ENCODE assay signal across 8 cellular contexts in the genomic region with DNA sequence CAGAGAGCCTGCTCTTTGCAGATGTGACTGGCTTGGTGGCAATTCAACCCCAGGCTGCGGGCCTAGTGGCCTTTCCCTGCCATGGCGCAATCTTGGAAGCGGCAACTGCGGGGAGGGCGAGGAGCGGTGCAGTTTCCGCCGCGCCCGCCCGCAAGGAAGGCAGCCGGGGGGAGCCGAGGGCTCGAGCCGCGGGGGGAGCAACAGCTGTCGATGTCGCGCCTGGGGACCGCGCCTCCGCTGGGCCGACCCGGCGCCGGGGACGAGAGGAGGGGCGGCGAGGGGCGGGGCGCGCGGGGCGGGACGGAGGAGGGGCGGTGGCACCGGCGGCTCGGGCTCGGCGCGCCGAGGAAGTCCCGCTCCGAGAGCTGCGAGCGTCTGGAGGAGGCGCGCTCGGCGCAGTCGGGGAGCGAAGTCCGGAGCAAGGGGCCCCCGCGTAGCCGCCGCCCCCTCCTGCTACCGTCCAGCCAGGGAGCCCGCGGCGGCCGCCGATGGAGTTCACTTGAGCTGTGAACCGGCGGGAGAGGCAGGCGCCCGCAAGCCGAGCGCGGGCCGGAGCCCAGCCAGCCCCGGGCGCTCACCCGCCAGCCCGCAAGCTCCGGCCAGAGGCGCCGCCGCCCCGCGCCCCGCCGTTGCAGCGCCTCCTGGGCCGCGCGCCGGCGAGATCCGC.
DNase-seq lines count a peak whose midpoint lies in the region; ATAC-seq, FAIRE-seq and TF ChIP-seq lines count a peak whose summit lies in the region.

No MANE protein-coding gene starts in this region.

- intact Hi-C loops in activated T-helper 2 cell treated with anti-CD3 and anti-CD28 coated beads, Interferon-gamma antibody, Interleukin-2, Interleukin-4, amounts not matched to agents 10 μg/mL and 5 μg/mL and 100 μg/mL, durations not matched to agents 14 hours and 24 hours and 36 hours (cut with micrococcal nuclease), result loop anchor here (10.0 kb wide), 1 partner anchor 99 kb away; no protein-coding TSS in a partner anchor

- peak overlapping the region; percentile 70 for H3K4me3 Mint-ChIP-seq in activated T-helper 2 cell treated with anti-CD3 and anti-CD28 coated beads, Interferon-gamma antibody, Interleukin-2, Interleukin-4, amounts not matched to agents 10 μg/mL and 5 μg/mL and 100 μg/mL, durations not matched to agents 14 hours and 24 hours and 36 hours (ENCODE audit: low read depth)

- peaks cover 7% of the 10 kb centered on the region for H3K4me1 Mint-ChIP-seq in activated T-helper 2 cell treated with anti-CD3 and anti-CD28 coated beads, Interferon-gamma antibody, Interleukin-2, Interleukin-4, amounts not matched to agents 10 μg/mL and 5 μg/mL and 100 μg/mL, durations not matched to agents 14 hours and 24 hours and 36 hours (ENCODE audit: low read depth)

- DNase-seq in AG08396 (ENCODE audit: low spot score), result peak; percentile 81
- peak; percentile 40 for DNase-seq in NCI-H82 treated with DMSO at 0.1 percent for 48 hours (lab: John Stamatoyannopoulos, UW; ENCODE audit: unreplicated experiment)
- DNase-seq in activated T-helper 2 cell treated with anti-CD3 and anti-CD28 coated beads, Interferon-gamma antibody, Interleukin-2, Interleukin-4, amounts not matched to agents 10 μg/mL and 5 μg/mL and 100 μg/mL, durations not matched to agents 14 hours and 24 hours and 36 hours (ENCODE audit: low spot score), result no peak
- DNase-seq in frontal cortex (ENCODE audit: low spot score in 2 of 2), result peak; percentile 74 to 82
- DNase-seq in omental fat pad (ENCODE audit: low spot score), result no peak
- DNase-seq in urothelium cell line (ENCODE audit: low spot score), result peak; percentile 83

- no peaks in the 10 kb centered on the region for H3K9me3 Mint-ChIP-seq in activated T-helper 2 cell treated with anti-CD3 and anti-CD28 coated beads, Interferon-gamma antibody, Interleukin-2, Interleukin-4, amounts not matched to agents 10 μg/mL and 5 μg/mL and 100 μg/mL, durations not matched to agents 14 hours and 24 hours and 36 hours

- TF ChIP-seq CTCF in omental fat pad (IDR thresholded peaks at IDR 0.05), result no peak

- no peak overlapping the region for H3K27ac Mint-ChIP-seq in activated T-helper 2 cell treated with anti-CD3 and anti-CD28 coated beads, Interferon-gamma antibody, Interleukin-2, Interleukin-4, amounts not matched to agents 10 μg/mL and 5 μg/mL and 100 μg/mL, durations not matched to agents 14 hours and 24 hours and 36 hours

- peaks cover 55% of the 10 kb centered on the region for H3K27me3 Mint-ChIP-seq in activated T-helper 2 cell treated with anti-CD3 and anti-CD28 coated beads, Interferon-gamma antibody, Interleukin-2, Interleukin-4, amounts not matched to agents 10 μg/mL and 5 μg/mL and 100 μg/mL, durations not matched to agents 14 hours and 24 hours and 36 hours (ENCODE audit: low read depth)

- peaks cover 3% of the 10 kb centered on the region for H3K36me3 Mint-ChIP-seq in activated T-helper 2 cell treated with anti-CD3 and anti-CD28 coated beads, Interferon-gamma antibody, Interleukin-2, Interleukin-4, amounts not matched to agents 10 μg/mL and 5 μg/mL and 100 μg/mL, durations not matched to agents 14 hours and 24 hours and 36 hours (ENCODE audit: low read depth)

- FAIRE-seq in frontal cortex (lab: Jason Lieb, UNC) (no peak), urothelium cell line (lab: Jason Lieb, UNC) (peak; percentile 5)

- ATAC-seq in GM18868 (IDR thresholded peaks at IDR 0.05; ENCODE audit: unreplicated experiment) (peak; percentile 80), HG03342 (IDR thresholded peaks at IDR 0.05; ENCODE audit: unreplicated experiment) (peak; percentile 61), omental fat pad (ENCODE audit: low FRiP score) (peak; percentile 75)

Comparison
In these comparisons a context has a peak if more than half of its experiments do, and no peak if none do; other contexts are left out.
1. DNase-seq: peak in AG08396 (single experiment), NCI-H82 treated with DMSO at 0.1 percent for 48 hours (single experiment), frontal cortex (2 of 2) and urothelium cell line (single experiment); none in activated T-helper 2 cell treated with anti-CD3 and anti-CD28 coated beads, Interferon-gamma antibody, Interleukin-2, Interleukin-4, amounts not matched to agents 10 μg/mL and 5 μg/mL and 100 μg/mL, durations not matched to agents 14 hours and 24 hours and 36 hours (single experiment) and omental fat pad (single experiment).
2. Peak in every context shown above with its lines, with median percentiles within 50 percentile points of each other: ATAC-seq.